13 cellular contexts compared by ENCODE assay signal in the genomic region with DNA sequence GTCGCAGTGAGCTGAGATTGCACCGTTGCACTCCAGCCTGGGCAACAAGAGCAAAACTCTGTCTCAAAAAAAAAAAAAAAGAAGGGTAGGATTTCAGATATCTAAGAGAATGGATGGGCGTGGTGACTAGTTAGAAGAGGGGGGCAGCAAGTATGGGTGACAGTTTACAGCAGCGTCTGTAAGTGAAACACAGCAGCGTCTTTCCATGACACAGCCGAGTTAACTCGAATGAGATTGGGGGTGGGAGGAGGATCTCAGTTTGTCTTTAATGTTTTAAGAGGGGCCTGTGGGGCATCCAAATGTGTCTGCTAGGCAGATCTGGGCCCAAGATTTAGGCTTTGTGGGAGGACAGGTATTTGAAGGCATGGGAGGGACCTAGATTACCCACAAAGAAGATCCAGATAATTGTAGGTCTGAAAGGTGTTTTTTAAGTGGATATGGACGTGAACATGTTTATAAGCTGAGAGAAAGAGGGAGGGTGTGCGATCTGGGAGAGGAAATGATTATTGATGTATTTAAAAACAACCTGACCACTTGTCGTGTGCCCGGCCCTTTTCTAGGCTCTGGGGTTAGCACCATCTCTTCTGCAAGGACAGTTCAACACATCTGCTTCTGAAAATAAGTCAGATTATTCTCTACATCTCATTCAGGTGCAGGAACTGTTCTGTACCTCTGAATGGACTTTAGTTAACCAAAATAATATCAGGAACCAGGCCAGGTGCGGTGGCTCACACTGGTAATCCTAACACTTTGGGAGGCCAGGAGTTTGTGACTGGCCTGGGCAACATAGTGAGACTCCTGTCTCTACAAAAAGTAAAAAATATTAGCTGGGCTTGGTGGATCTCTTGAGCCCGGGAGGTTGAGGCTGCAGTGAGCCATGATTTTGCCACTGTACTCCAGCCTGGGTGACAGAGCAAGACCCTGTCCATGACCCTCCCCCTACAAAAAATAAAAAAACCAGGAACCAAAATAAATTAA. TPM values are rescaled to one million over a fixed set of nuclear protein-coding genes. Genes with fewer than 3 reads are reported as not detected.
DNase-seq lines count a peak whose midpoint lies in the region; ATAC-seq and TF ChIP-seq lines count a peak whose summit lies in the region.
"Had no signal": no experiment of that assay in that cellular context is flagged by ENCODE, and none has a peak within 500 bp of the region (broad histone marks: within the 10 kb centered on the region; RNA-seq: fewer than 3 reads in every experiment).

No MANE protein-coding gene starts in this region.

- H3K27me3 ChIP-seq in BLaER1: no peaks in the 10 kb centered on the region
- H3K27me3 ChIP-seq in CD4-positive, alpha-beta T cell (ENCODE audit: control insufficient read depth, insufficient read depth, low read length): no peaks in the 10 kb centered on the region

- POLR2A ChIA-PET in CD4-positive, alpha-beta T cell (lab: Charles Lee): no interaction called here
- POLR2A ChIA-PET in T-cell (lab: Charles Lee): interaction anchor here in 1 of 2 donors (0.6 kb wide), 1 partner anchor 475 kb away, joined by 9 read pairs; no protein-coding TSS in a partner anchor

- peaks cover 34% of the 10 kb centered on the region for H3K36me3 ChIP-seq in BLaER1

- no peak overlapping the region for H3K4me3 ChIP-seq in BLaER1

- no peak for ATAC-seq in CD4-positive, alpha-beta T cell (ENCODE audit: poor library complexity)
- ATAC-seq in T-cell (replicated peaks in 1 of 4) (no peak), GM21786 (IDR thresholded peaks at IDR 0.05; ENCODE audit: unreplicated experiment) (no peak)
- ATAC-seq: left colon had no signal

- no peak for DNase-seq in CD4-positive, alpha-beta T cell
- peak in 12 of 34 experiments; percentile 3 to 29 (median 11) for DNase-seq in T-cell
- peak; percentile 63 to 85 (median 84) for DNase-seq in immature natural killer cell
- DNase-seq in KG1 (lab: John Stamatoyannopoulos, UW): no peak
- no peak for DNase-seq in stimulated activated CD4-positive, alpha-beta T cell treated with anti-CD3 and anti-CD28 coated beads, Interleukin-2, amount 100 ng/mL, for 24 hours
- DNase-seq: activated CD4-positive, alpha-beta T cell treated with anti-CD3 and anti-CD28 coated beads for 48 hours; GF-D8; GOT3; left colon; MM.1S; NCI-H2171 had no signal

- no peak overlapping the region for H3K9ac ChIP-seq in BLaER1

- H3K4me1 ChIP-seq in BLaER1: peaks cover 41% of the 10 kb centered on the region

- H3K27ac Mint-ChIP-seq in CD4-positive, alpha-beta T cell: peak overlapping the region; percentile 1
- H3K27ac Mint-ChIP-seq in T-cell (peak overlapping the region; percentile 1 to 71), immature natural killer cell (peak overlapping the region; percentile 97 to 99 (median 98))

- H3K4me2 ChIP-seq in BLaER1: peak overlapping the region; percentile 91

- no peak for TF ChIP-seq CTCF in CD4-positive, alpha-beta T cell (IDR thresholded peaks at IDR 0.05)

- no peaks in the 10 kb centered on the region for H3K9me3 ChIP-seq in BLaER1
- no peaks in the 10 kb centered on the region for H3K9me3 ChIP-seq in CD4-positive, alpha-beta T cell (ENCODE audit: control insufficient read depth, low read length)

- peaks cover 24% of the 10 kb centered on the region for H3K36me3 Mint-ChIP-seq in CD4-positive, alpha-beta T cell (ENCODE audit: low read depth)
- H3K36me3 Mint-ChIP-seq in T-cell: peaks cover 19% of the 10 kb centered on the region
- H3K36me3 Mint-ChIP-seq in immature natural killer cell: peaks cover 16 to 22% (median 16%) of the 10 kb centered on the region in 3 donors

- H4K20me1 ChIP-seq in BLaER1: peaks cover 6% of the 10 kb centered on the region; the same call in 1 of the 2 replicates

- H3K27ac ChIP-seq in BLaER1: no peak overlapping the region
- no peak overlapping the region for H3K27ac ChIP-seq in CD4-positive, alpha-beta T cell (ENCODE audit: low read depth, low read length)

- CTCF ChIA-PET in CD4-positive, alpha-beta T cell (lab: Charles Lee): interaction anchor here (0.7 kb wide), 1 partner anchor 35 kb away, joined by 3 read pairs; no protein-coding TSS in a partner anchor
- CTCF ChIA-PET in T-cell (lab: Charles Lee): interaction anchor here (0.6 to 0.7 kb wide), 2 partner anchors 244 to 930 kb away, joined by 3 to 4 read pairs; no protein-coding TSS in a partner anchor

- peaks cover 55% of the 10 kb centered on the region for H3K4me1 Mint-ChIP-seq in CD4-positive, alpha-beta T cell (ENCODE audit: low read depth)
- H3K4me1 Mint-ChIP-seq in T-cell (peaks cover 47 to 64% (median 49%) of the 10 kb centered on the region in 3 donors), immature natural killer cell (peaks cover 69 to 72% of the 10 kb centered on the region in 2 donors)

- intact Hi-C loops in CD4-positive, alpha-beta T cell (cut with DNase I, micrococcal nuclease): loop anchor here in 1 of 2 experiments (5.0 kb wide), 1 partner anchor 1061 kb away; the partner anchor contains the start of gene VPS13A

- no peaks in the 10 kb centered on the region for H3K27me3 Mint-ChIP-seq in CD4-positive, alpha-beta T cell
- H3K27me3 Mint-ChIP-seq in T-cell (no peaks in the 10 kb centered on the region), immature natural killer cell (ENCODE audit: low read depth in 3 of 3) (peaks cover 0 to 18% (median 12%) of the 10 kb centered on the region in 3 donors)

- no peaks in the 10 kb centered on the region for H3K9me3 Mint-ChIP-seq in CD4-positive, alpha-beta T cell
- H3K9me3 Mint-ChIP-seq in T-cell (no peaks in the 10 kb centered on the region), immature natural killer cell (no peaks in the 10 kb centered on the region)

- H3K4me3 Mint-ChIP-seq in CD4-positive, alpha-beta T cell: peak overlapping the region; percentile 76
- peak overlapping the region; percentile 34 to 64 (median 44) for H3K4me3 Mint-ChIP-seq in T-cell
- H3K4me3 Mint-ChIP-seq in immature natural killer cell: peak overlapping the region in 3 of 5 donors; percentile 90 to 92 (median 92)

RNA-seq across cellular contexts. Expression of gene CEP78, which starts 2.5 kb away (rescaled TPM):
- total RNA-seq in CD4-positive, alpha-beta T cell: 10 to 100 TPM; 10.5 to 12.1 TPM
- 10 to 100 TPM; 23.2 to 37.4 (median 29.5) TPM for total RNA-seq in T-cell
- polyA plus RNA-seq in immature natural killer cell: 100 to 1,000 TPM in 1 of 3 donors, 10 to 100 TPM in 2; 57.3 to 138 (median 70.9) TPM

RNA-seq across cellular contexts. Expression of gene PSAT1, which starts 58.6 kb away (rescaled TPM):
- total RNA-seq in CD4-positive, alpha-beta T cell: under 1 TPM; 0.30 to 0.61 TPM
- 10 to 100 TPM in 3 of 5 donors, 1 to 10 TPM in 2; 2.0 to 37.3 (median 24.9) TPM for total RNA-seq in T-cell
- polyA plus RNA-seq in immature natural killer cell: 1 to 10 TPM; 2.4 to 7.2 (median 3.6) TPM

Comparison
In these comparisons a context has a peak if more than half of its experiments do, and no peak if none do; other contexts are left out.
1. DNase-seq: peak in immature natural killer cell (3 of 3); none in CD4-positive, alpha-beta T cell (0 of 10), KG1 (single experiment) and stimulated activated CD4-positive, alpha-beta T cell treated with anti-CD3 and anti-CD28 coated beads, Interleukin-2, amount 100 ng/mL, for 24 hours (0 of 2).
2. H3K27ac Mint-ChIP-seq: peak in every context shown above with its lines; median percentile 98 in immature natural killer cell; 36 in T-cell; 1 in CD4-positive, alpha-beta T cell.
3. Peak in every context shown above with its lines, with median percentiles within 50 percentile points of each other: H3K4me3 Mint-ChIP-seq.